10 cellular contexts compared by ENCODE assay signal in the genomic region with DNA sequence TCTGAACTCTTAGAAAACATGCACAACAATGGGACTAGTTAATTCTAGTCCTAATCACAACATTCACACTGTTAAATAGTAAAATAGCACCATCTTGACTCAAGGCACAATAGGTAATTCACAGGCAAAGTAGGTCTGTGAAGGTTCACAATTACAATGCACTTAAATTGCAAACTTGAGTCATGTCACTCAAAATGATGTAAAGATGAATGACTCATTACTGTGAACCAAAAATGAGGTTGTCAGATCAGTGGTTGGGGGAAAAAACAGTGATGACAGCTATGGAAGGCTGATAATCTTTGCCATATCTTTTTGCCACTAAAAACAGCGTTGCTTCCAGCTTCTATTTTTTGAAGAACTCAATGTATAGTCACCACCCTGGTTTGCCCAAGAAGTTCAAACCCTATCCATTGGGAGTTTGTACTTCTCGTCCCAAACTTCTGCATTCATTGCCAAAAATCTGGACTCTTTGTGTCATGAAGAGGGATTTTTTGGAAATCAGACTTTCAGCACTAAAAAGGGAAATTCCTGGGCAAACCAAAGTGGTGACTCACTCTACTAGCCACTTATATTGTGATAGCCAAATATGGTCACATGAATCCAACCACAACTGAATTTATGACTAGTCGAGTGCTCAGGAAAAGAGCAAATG.
DNase-seq lines count a peak whose midpoint lies in the region; ATAC-seq and TF ChIP-seq lines count a peak whose summit lies in the region.
"Had no signal": no experiment of that assay in that cellular context is flagged by ENCODE, and none has a peak within 500 bp of the region (broad histone marks: within the 10 kb centered on the region; RNA-seq: fewer than 3 reads in every experiment).

No MANE protein-coding gene starts in this region.

- DNase-seq in GM13977 (ENCODE audit: low spot score) (peak; percentile 42), SW480 (ENCODE audit: low spot score) (peak; percentile 23), kidney glomerular epithelial cell (lab: John Stamatoyannopoulos, UW) (peak; percentile 70), NCI-H1436 treated with DMSO at 0.1 percent for 48 hours (lab: John Stamatoyannopoulos, UW) (no peak), DMS79 (lab: John Stamatoyannopoulos, UW) (no peak), heart right ventricle (no peak), psoas muscle (no peak)
- DNase-seq: effector CD8-positive, alpha-beta T cell; SHP77 treated with DMSO at 0.1 percent for 48 hours had no signal

- no peaks in the 10 kb centered on the region for H3K36me3 ChIP-seq in heart right ventricle
- no peaks in the 10 kb centered on the region for H3K36me3 ChIP-seq in psoas muscle (ENCODE audit: insufficient read depth in 1 of 2, low read depth in 1 of 2)

- intact Hi-C loops in heart right ventricle (cut with DNase I) (no loop called here), psoas muscle (cut with DNase I) (no loop called here)

- 44 to 48% methylated on average over 3 of the region's 3 CpGs for WGBS in heart right ventricle, 2 donors
- 50 to 62% (median 56%) methylated on average over 3 of the region's 3 CpGs for WGBS in psoas muscle, 3 donors

- H3K4me3 ChIP-seq in heart right ventricle (no peak overlapping the region), psoas muscle (no peak overlapping the region)

- TF ChIP-seq CTCF in GM13977 (IDR thresholded peaks at IDR 0.05; ENCODE audit: extremely low read depth, insufficient read depth, missing control alignments) (no peak), heart right ventricle (IDR thresholded peaks at IDR 0.05) (no peak), psoas muscle (IDR thresholded peaks at IDR 0.05) (no peak)

- H3K4me1 ChIP-seq in heart right ventricle, result no peaks in the 10 kb centered on the region
- no peaks in the 10 kb centered on the region for H3K4me1 ChIP-seq in psoas muscle

- peak; percentile 57 for ATAC-seq in HG02798 (IDR thresholded peaks at IDR 0.05; ENCODE audit: poor library complexity, unreplicated experiment)
- ATAC-seq in heart right ventricle, result no peak
- no peak for ATAC-seq in psoas muscle

- H3K27me3 ChIP-seq in heart right ventricle (no peaks in the 10 kb centered on the region), psoas muscle (ENCODE audit: insufficient read depth in 3 of 3, low read length in 2 of 3) (peaks cover 0 to 5% (median 0%) of the 10 kb centered on the region in 3 donors)

- H3K9me3 ChIP-seq in heart right ventricle (peaks cover 0 to 15% (median 8%) of the 10 kb centered on the region in 11 donors), psoas muscle (no peaks in the 10 kb centered on the region)

- in situ Hi-C loops in GM13977 (cut with MboI; ENCODE audit: low pct_unique_long_range_greater_than_20kb, low sequenced_read_pairs, unreplicated experiment), result no loop called here

- H3K27ac ChIP-seq in heart right ventricle, result no peak overlapping the region
- H3K27ac ChIP-seq in psoas muscle, result no peak overlapping the region

Comparison
In these comparisons a context has a peak if more than half of its experiments do, and no peak if none do; other contexts are left out.
1. DNase-seq: peak in GM13977 (single experiment), SW480 (single experiment) and kidney glomerular epithelial cell (single experiment); none in NCI-H1436 treated with DMSO at 0.1 percent for 48 hours (single experiment), DMS79 (single experiment), heart right ventricle (0 of 2) and psoas muscle (0 of 2).